ENCODE assay signal across 14 cellular contexts in the genomic region with DNA sequence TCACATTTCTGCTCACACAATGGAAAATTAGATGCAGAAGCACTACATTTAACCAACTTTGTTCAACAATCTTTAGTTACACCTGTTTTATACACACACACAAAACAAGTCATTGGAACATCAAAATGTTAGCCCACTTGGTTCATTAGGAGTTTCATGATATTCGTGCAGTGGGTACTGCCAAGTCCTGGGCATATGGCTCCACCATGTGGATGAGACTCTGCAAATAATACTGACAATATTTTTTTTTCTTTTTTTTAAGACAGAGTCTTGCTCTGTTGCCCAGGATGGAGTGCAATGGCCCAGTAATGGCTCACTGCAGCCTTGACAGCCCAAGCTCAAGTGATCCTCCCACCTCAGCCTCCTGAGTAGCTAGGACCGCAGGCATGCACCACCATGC. TPM values are rescaled to one million over a fixed set of nuclear protein-coding genes. Genes with fewer than 3 reads are reported as not detected.
A peak's percentile ranks its signal among the peaks of the same experiment; 100 is the strongest.
DNase-seq lines count a peak whose midpoint lies in the region; TF ChIP-seq lines count a peak whose summit lies in the region.
"Had no signal": no experiment of that assay in that cellular context is flagged by ENCODE, and none has a peak within 500 bp of the region (broad histone marks: within the 10 kb centered on the region; RNA-seq: fewer than 3 reads in every experiment).

No MANE protein-coding gene starts in this region.

- H3K27ac Mint-ChIP-seq in H9 (no peak overlapping the region), mesothelial cell of epicardium (no peak overlapping the region)
- H3K27ac Mint-ChIP-seq: activated CD8-positive, alpha-beta T cell treated with anti-CD3 and anti-CD28 coated beads for 36 hours had no signal

- no peak overlapping the region for H4K8ac ChIP-seq in H9 (replicated peaks; ENCODE audit: insufficient read length, low read depth, low read length)
- no peak overlapping the region for H4K8ac ChIP-seq in trophoblast cell (ENCODE audit: low read depth, low read length)

- no peak overlapping the region for H2AK5ac ChIP-seq in H9 (ENCODE audit: insufficient read length, low read length)
- H2AK5ac ChIP-seq in trophoblast cell (ENCODE audit: low read length), result no peak overlapping the region

- H2BK5ac ChIP-seq in H9 (ENCODE audit: insufficient read length, low read length), result no peak overlapping the region
- no peak overlapping the region for H2BK5ac ChIP-seq in trophoblast cell (ENCODE audit: low read depth, low read length, poor library complexity)

- H2BK120ac ChIP-seq in H9 (ENCODE audit: low read depth, low read length, poor library complexity, severe bottlenecking), result no peak overlapping the region
- H2BK120ac ChIP-seq in trophoblast cell (ENCODE audit: insufficient read depth, low read length, poor library complexity), result no peak overlapping the region

- H3K4me3 Mint-ChIP-seq in H9 (no peak overlapping the region), mesothelial cell of epicardium (no peak overlapping the region)
- H3K4me3 Mint-ChIP-seq: activated CD8-positive, alpha-beta T cell treated with anti-CD3 and anti-CD28 coated beads for 36 hours had no signal

- no peaks in the 10 kb centered on the region for H4K20me1 ChIP-seq in H9 (ENCODE audit: control insufficient read depth, insufficient read depth, insufficient read length)

- DNase-seq in ACHN (peak; percentile 57), H9 (no peak), adipocyte (ENCODE audit: low read depth) (peak; percentile 24), glomerular visceral epithelial cell (ENCODE audit: extremely low spot score) (peak; percentile 23), trophoblast cell (no peak), CD1c-positive myeloid dendritic cell (ENCODE audit: extremely low spot score) (no peak), mesothelial cell of epicardium (ENCODE audit: low spot score in 2 of 2, unreplicated experiment in 2 of 2) (no peak)
- DNase-seq in activated CD4-positive, alpha-beta T cell treated with anti-CD3 and anti-CD28 coated beads, Interleukin-2, amount 50 U/mL, for 48 hours, result no peak
- DNase-seq: activated CD8-positive, alpha-beta T cell treated with anti-CD3 and anti-CD28 coated beads for 36 hours; C1 segment of cervical spinal cord; effector CD4-positive, alpha-beta T cell; gastrocnemius medialis; posterior cingulate gyrus had no signal

- H3K36me3 Mint-ChIP-seq in H9 (ENCODE audit: insufficient read depth in 1 of 3, low read depth in 3 of 3) (peaks cover 2 to 10% (median 5%) of the 10 kb centered on the region in 3 experiments; a peak in 6 of 7 replicates), mesothelial cell of epicardium (peaks cover 17% of the 10 kb centered on the region)

- H2BK12ac ChIP-seq in H9 (ENCODE audit: insufficient read length, low read depth, low read length), result no peak overlapping the region
- H2BK12ac ChIP-seq in trophoblast cell (ENCODE audit: low read length), result no peak overlapping the region

- H4K12ac ChIP-seq in trophoblast cell (ENCODE audit: low read depth, low read length), result no peak overlapping the region

- no CpG with 5 or more reads among the region's 2 CpGs for WGBS in H9 (ENCODE audit: extremely low coverage, insufficient read length, low lambda C conversion rate)
- WGBS in trophoblast cell (ENCODE audit: extremely low coverage, insufficient coverage, insufficient read length), result no CpG with 5 or more reads among the region's 2 CpGs

- H3K27me3 ChIP-seq in H9 (ENCODE audit: insufficient read depth, low read length) (no peaks in the 10 kb centered on the region), adipocyte (replicated peaks; ENCODE audit: control insufficient read depth, insufficient read depth, low read length) (no peaks in the 10 kb centered on the region), trophoblast cell (ENCODE audit: insufficient read depth, low read length) (no peaks in the 10 kb centered on the region)
- H3K27me3 ChIP-seq: ascending aorta, gastrocnemius medialis had no signal

- H3K14ac ChIP-seq in H9 (ENCODE audit: insufficient read depth, low read length) (no peak overlapping the region), trophoblast cell (ENCODE audit: low read length) (no peak overlapping the region)

- no peak overlapping the region for H3K4me2 ChIP-seq in H9 (ENCODE audit: insufficient read depth, insufficient read length, low read length)
- H3K4me2 ChIP-seq in trophoblast cell (ENCODE audit: low read length), result no peak overlapping the region

- no peak overlapping the region for H2BK15ac ChIP-seq in H9 (ENCODE audit: low read depth, low read length)

- H3K36me3 ChIP-seq in adipocyte (ENCODE audit: control insufficient read depth, insufficient read depth, low read length, severe bottlenecking) (no peaks in the 10 kb centered on the region), trophoblast cell (ENCODE audit: control insufficient read depth in 1 of 2, insufficient read depth in 2 of 2, low read length in 2 of 2) (peaks cover 2 to 3% of the 10 kb centered on the region in 2 experiments)
- H3K36me3 ChIP-seq: gastrocnemius medialis had no signal

- H2AFZ ChIP-seq in H9 (ENCODE audit: low read length), result no peak overlapping the region
- no peak overlapping the region for H2AFZ ChIP-seq in trophoblast cell (ENCODE audit: insufficient read depth, low read length, poor library complexity)

- no peak overlapping the region for H2BK20ac ChIP-seq in H9 (ENCODE audit: low read depth, low read length, poor library complexity, severe bottlenecking)

- no peaks in the 10 kb centered on the region for H3K79me2 ChIP-seq in H9 (ENCODE audit: insufficient read depth, low read length)
- no peaks in the 10 kb centered on the region for H3K79me2 ChIP-seq in trophoblast cell (ENCODE audit: control insufficient read depth, insufficient read depth, low read length, poor library complexity)

- in situ Hi-C loops in ACHN (cut with HindIII; ENCODE audit: low pct_ligation_motif_present, low pct_unique_long_range_greater_than_20kb, low sequenced_read_pairs), result no loop called here

- H3K4me1 Mint-ChIP-seq in H9, result peaks cover 23 to 24% of the 10 kb centered on the region in 2 experiments
- no peaks in the 10 kb centered on the region for H3K4me1 Mint-ChIP-seq in mesothelial cell of epicardium

- no peak overlapping the region for H3K18ac ChIP-seq in H9 (ENCODE audit: insufficient read length, low read depth, low read length)
- H3K18ac ChIP-seq in trophoblast cell (ENCODE audit: low read length), result no peak overlapping the region

- no peaks in the 10 kb centered on the region for H3K9me3 ChIP-seq in H9 (ENCODE audit: control insufficient read depth, low read depth, low read length)
- H3K9me3 ChIP-seq in adipocyte (ENCODE audit: control insufficient read depth, low read length), result peaks cover 15% of the 10 kb centered on the region
- no peaks in the 10 kb centered on the region for H3K9me3 ChIP-seq in trophoblast cell (ENCODE audit: insufficient read depth, low read depth, low read length)
- H3K9me3 ChIP-seq: gastrocnemius medialis had no signal

- no peaks in the 10 kb centered on the region for H3K79me1 ChIP-seq in H9 (ENCODE audit: insufficient read depth, low read depth, low read length, poor library complexity, severe bottlenecking)
- no peaks in the 10 kb centered on the region for H3K79me1 ChIP-seq in trophoblast cell (ENCODE audit: low read length)

- H3K4me3 ChIP-seq in adipocyte (ENCODE audit: low read length) (no peak overlapping the region), trophoblast cell (ENCODE audit: low read depth, low read length) (no peak overlapping the region)
- H3K4me3 ChIP-seq: ascending aorta, gastrocnemius medialis had no signal

- H3K27ac ChIP-seq in H9 (ENCODE audit: insufficient read length, low read depth, low read length) (no peak overlapping the region), trophoblast cell (ENCODE audit: low read depth, low read length) (no peak overlapping the region)
- H3K27ac ChIP-seq: ascending aorta, gastrocnemius medialis had no signal

- H3K9ac ChIP-seq in H9 (ENCODE audit: extremely low read depth, insufficient read length, low read length), result no peak overlapping the region
- no peak overlapping the region for H3K9ac ChIP-seq in adipocyte (ENCODE audit: low read length)
- no peak overlapping the region for H3K9ac ChIP-seq in trophoblast cell (ENCODE audit: low read length)

- no peak overlapping the region for H3K4ac ChIP-seq in H9 (ENCODE audit: low read depth, low read length)
- H3K4ac ChIP-seq in trophoblast cell (ENCODE audit: low read depth, low read length), result no peak overlapping the region

- no peak overlapping the region for H3K56ac ChIP-seq in H9 (ENCODE audit: insufficient read length, low read depth, low read length)

- H3K27me3 Mint-ChIP-seq in H9 (ENCODE audit: low read depth) (peaks cover 31% of the 10 kb centered on the region), mesothelial cell of epicardium (ENCODE audit: low read depth) (no peaks in the 10 kb centered on the region)
- H3K27me3 Mint-ChIP-seq: activated CD8-positive, alpha-beta T cell treated with anti-CD3 and anti-CD28 coated beads for 36 hours had no signal

- no peak overlapping the region for H3T11ph ChIP-seq in H9 (ENCODE audit: low read length)

- H3K23ac ChIP-seq in H9 (ENCODE audit: insufficient read length, low read depth, low read length) (no peak overlapping the region), trophoblast cell (ENCODE audit: low read length) (no peak overlapping the region)

- no peaks in the 10 kb centered on the region for H3K23me2 ChIP-seq in H9 (ENCODE audit: insufficient read length, low read depth, low read length, poor library complexity, severe bottlenecking)

- no peak overlapping the region for H4K91ac ChIP-seq in H9 (ENCODE audit: insufficient read length, low read depth, low read length)
- H4K91ac ChIP-seq in trophoblast cell (ENCODE audit: low read depth, low read length), result no peak overlapping the region

- H3K9me3 Mint-ChIP-seq in H9 (peaks cover 1 to 9% of the 10 kb centered on the region in 2 experiments), mesothelial cell of epicardium (peaks cover 41% of the 10 kb centered on the region)

- TF ChIP-seq CTCF in H9 (conservative IDR thresholded peaks at IDR 0.05) (peak; percentile 28; the same call in 1 of the 3 replicates), mesothelial cell of epicardium (IDR thresholded peaks at IDR 0.05; ENCODE audit: unreplicated experiment) (no peak)

- no peak overlapping the region for H4K5ac ChIP-seq in H9 (ENCODE audit: insufficient read length, low read depth, low read length)

- H3K4me1 ChIP-seq in H9 (ENCODE audit: insufficient read depth, low read length) (peaks cover 4% of the 10 kb centered on the region; the same call in 1 of the 2 replicates), adipocyte (ENCODE audit: control insufficient read depth, insufficient read depth, low read length) (peaks cover 20% of the 10 kb centered on the region), trophoblast cell (ENCODE audit: control insufficient read depth in 1 of 2, insufficient read depth in 2 of 2, low read length in 2 of 2) (no peaks in the 10 kb centered on the region)
- H3K4me1 ChIP-seq: ascending aorta, gastrocnemius medialis had no signal

RNA-seq across cellular contexts. Expression of gene GRB14, which starts 34.5 kb away (rescaled TPM):
- total RNA-seq in H9 (2021), result 7.6 and 9.6 TPM in 2 replicates
- polyA plus RNA-seq in trophoblast cell (2013), result 13.8 and 17.3 TPM in 2 replicates
- total RNA-seq in mesothelial cell of epicardium, result 11.6 to 13.6 TPM (median 12.3 TPM) in 3 replicates
- total RNA-seq: activated CD8-positive, alpha-beta T cell treated with anti-CD3 and anti-CD28 coated beads for 36 hours had no signal

Comparison
In these comparisons a context has a peak if more than half of its experiments do, and no peak if none do; other contexts are left out.
1. DNase-seq: peak in ACHN (single experiment), adipocyte (single experiment) and glomerular visceral epithelial cell (single experiment); none in H9 (single experiment), trophoblast cell (0 of 2), CD1c-positive myeloid dendritic cell (single experiment), activated CD4-positive, alpha-beta T cell treated with anti-CD3 and anti-CD28 coated beads, Interleukin-2, amount 50 U/mL, for 48 hours (0 of 2) and mesothelial cell of epicardium (0 of 2).